In genomic region chr12:50074936-50075807, GRCh38 we compare ENCODE assay signal across 1 cellular context.
TF ChIP-seq lines count a peak whose summit lies in the region.

No MANE protein-coding gene starts in this region.

TF ChIP-seq in HepG2, 621 proteins besides CTCF, POLR2A, EP300 and RAD21 (continued from another document and continues in another):
- TF ChIP-seq IKZF4 (CRISPR knock-in tag; IDR thresholded peaks at IDR 0.05; ENCODE audit: borderline replicate concordance, low read depth, not compliant biosample characterization): no peak
- TF ChIP-seq STAT5B (CRISPR knock-in tag; IDR thresholded peaks at IDR 0.05): no peak
- no peak for TF ChIP-seq ZNF275 (CRISPR knock-in tag; IDR thresholded peaks at IDR 0.05; ENCODE audit: borderline replicate concordance)
- peak; percentile 46; the same call in 1 of the 2 replicates for TF ChIP-seq IRF2 (CRISPR knock-in tag; IDR thresholded peaks at IDR 0.05)
- no peak for TF ChIP-seq ZBTB4 (CRISPR knock-in tag; IDR thresholded peaks at IDR 0.05; ENCODE audit: borderline replicate concordance)
- peak; percentile 82; the same call in 1 of the 2 replicates for TF ChIP-seq TSC22D2 (CRISPR knock-in tag; IDR thresholded peaks at IDR 0.05; ENCODE audit: borderline replicate concordance)
- TF ChIP-seq ATF7-NPFF (CRISPR knock-in tag; IDR thresholded peaks at IDR 0.05; ENCODE audit: low read depth): no peak
- TF ChIP-seq ZFYVE20 (CRISPR knock-in tag; IDR thresholded peaks at IDR 0.05; ENCODE audit: borderline replicate concordance, low read depth): no peak
- 0 out of 2 replicates have a peak, but pooled peaks have one; percentile 47 for TF ChIP-seq GFI1 (CRISPR knock-in tag; IDR thresholded peaks at IDR 0.05; ENCODE audit: borderline replicate concordance)
- no peak for TF ChIP-seq ZXDC (CRISPR knock-in tag; IDR thresholded peaks at IDR 0.05)
- TF ChIP-seq ZNF768 (CRISPR knock-in tag; IDR thresholded peaks at IDR 0.05): no peak
- TF ChIP-seq PAX8 (CRISPR knock-in tag; IDR thresholded peaks at IDR 0.05; ENCODE audit: borderline replicate concordance): no peak
- no peak for TF ChIP-seq ZNF142 (CRISPR knock-in tag; IDR thresholded peaks at IDR 0.05)
- TF ChIP-seq ZNF235 (CRISPR knock-in tag; IDR thresholded peaks at IDR 0.05; ENCODE audit: borderline replicate concordance): peak; percentile 63; the same call in 1 of the 2 replicates
- no peak; the same call in 1 of the 2 replicates for TF ChIP-seq ZBED4 (CRISPR knock-in tag; IDR thresholded peaks at IDR 0.05; ENCODE audit: borderline replicate concordance)
- no peak for TF ChIP-seq ZNF747 (CRISPR knock-in tag; IDR thresholded peaks at IDR 0.05; ENCODE audit: borderline replicate concordance)
- TF ChIP-seq NFKBIZ (CRISPR knock-in tag; IDR thresholded peaks at IDR 0.05): 0 out of 2 replicates have a peak, but pooled peaks have one; percentile 38
- no peak for TF ChIP-seq ZFP36 (IDR thresholded peaks at IDR 0.05; ENCODE audit: borderline replicate concordance, low read depth, low read length, partially characterized antibody)
- peak; percentile 33 for TF ChIP-seq ZNF781 (CRISPR knock-in tag; IDR thresholded peaks at IDR 0.05; ENCODE audit: borderline replicate concordance, not compliant biosample characterization)
- TF ChIP-seq TBX2 (CRISPR knock-in tag; IDR thresholded peaks at IDR 0.05; ENCODE audit: borderline replicate concordance): peak; percentile 61; the same call in 1 of the 2 replicates
- TF ChIP-seq DZIP1 (CRISPR knock-in tag; IDR thresholded peaks at IDR 0.05): no peak
- TF ChIP-seq MAZ (IDR thresholded peaks at IDR 0.05; ENCODE audit: borderline replicate concordance, low read depth, low read length): no peak
- TF ChIP-seq MAZ (CRISPR knock-in tag; IDR thresholded peaks at IDR 0.05; ENCODE audit: low read depth): no peak
- TF ChIP-seq PLRG1 (conservative IDR thresholded peaks at IDR 0.05): no peak
- 0 out of 2 replicates have a peak, but pooled peaks have one; percentile 14 for TF ChIP-seq MYC (CRISPR knock-in tag; IDR thresholded peaks at IDR 0.05; ENCODE audit: borderline replicate concordance)
- no peak for TF ChIP-seq ZBTB7B (CRISPR knock-in tag; IDR thresholded peaks at IDR 0.05)
- TF ChIP-seq CCDC6 (CRISPR knock-in tag; IDR thresholded peaks at IDR 0.05): peak; percentile 80
- TF ChIP-seq RFX3 (CRISPR knock-in tag; IDR thresholded peaks at IDR 0.05): no peak
- no peak for TF ChIP-seq BCLAF1 (IDR thresholded peaks at IDR 0.05)
